22 cellular contexts compared by ENCODE assay signal in the genomic region with DNA sequence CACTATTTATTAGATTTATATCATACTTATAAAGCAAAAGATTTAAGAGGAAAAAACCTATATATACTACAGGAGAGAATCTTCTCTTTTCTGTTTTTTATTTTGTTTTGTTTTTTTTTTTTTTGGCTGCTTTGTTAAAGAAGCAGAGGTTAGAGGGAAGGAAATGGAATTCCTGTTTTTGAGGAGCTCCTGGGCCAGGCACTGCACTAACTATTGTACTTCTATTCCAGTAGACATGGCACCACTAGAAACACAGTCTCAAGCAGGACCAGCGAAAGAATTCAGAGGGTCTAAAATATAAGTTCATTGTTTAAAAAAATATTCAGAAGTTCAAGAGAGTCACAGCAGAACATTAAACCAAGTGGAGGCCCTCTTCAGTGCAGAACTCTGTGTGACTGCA. TPM values are rescaled to one million over a fixed set of nuclear protein-coding genes. Genes with fewer than 3 reads are reported as not detected.
DNase-seq lines count a peak whose midpoint lies in the region; ATAC-seq, FAIRE-seq and TF ChIP-seq lines count a peak whose summit lies in the region.
"Had no signal": no experiment of that assay in that cellular context is flagged by ENCODE, and none has a peak within 500 bp of the region (broad histone marks: within the 10 kb centered on the region; RNA-seq: fewer than 3 reads in every experiment).

No MANE protein-coding gene starts in this region.

- WGBS in HepG2 (ENCODE audit: low lambda C conversion rate), result 97% methylated on average over 1 of the region's 1 CpG
- 95% methylated on average over 1 of the region's 1 CpG for WGBS in smooth muscle cell (ENCODE audit: low lambda C conversion rate)
- 74 to 86% (median 85%) methylated on average over 1 of the region's 1 CpG for WGBS in psoas muscle, 3 donors

- H3K9ac ChIP-seq in BLaER1, result no peak overlapping the region
- no peak overlapping the region for H3K9ac ChIP-seq in colonic mucosa (ENCODE audit: low read depth in 2 of 2, low read length in 2 of 2)
- no peak overlapping the region for H3K9ac ChIP-seq in HepG2 (ENCODE audit: insufficient read depth, low read depth, low read length)
- no peak overlapping the region for H3K9ac ChIP-seq in smooth muscle cell (ENCODE audit: low read depth)

- CTCF ChIA-PET in HepG2 (lab: Yijun Ruan, JAX; ENCODE audit: low intra/inter-chr PET ratio, low total read pairs), result no interaction called here

- in situ Hi-C loops in HepG2 (cut with HindIII; ENCODE audit: extremely low pct_ligation_motif_present, low pct_unique_long_range_greater_than_20kb), result no loop called here

- no peaks in the 10 kb centered on the region for H4K20me1 ChIP-seq in BLaER1
- no peaks in the 10 kb centered on the region for H4K20me1 ChIP-seq in HepG2 (ENCODE audit: insufficient read depth, low read length)
- no peaks in the 10 kb centered on the region for H4K20me1 ChIP-seq in smooth muscle cell (ENCODE audit: low read depth)

- H3K79me2 ChIP-seq in HepG2 (ENCODE audit: insufficient read depth, low read length) (no peaks in the 10 kb centered on the region), smooth muscle cell (ENCODE audit: low read depth) (no peaks in the 10 kb centered on the region)

- TF ChIP-seq POLR2A in HepG2 (IDR thresholded peaks at IDR 0.05; ENCODE audit: insufficient read depth in 1 of 2, low read depth in 2 of 2, low read length in 2 of 2), result no peak

- peaks cover 50% of the 10 kb centered on the region for H3K4me1 ChIP-seq in BLaER1
- H3K4me1 ChIP-seq in colonic mucosa, result peaks cover 4% of the 10 kb centered on the region
- H3K4me1 ChIP-seq in HepG2 (ENCODE audit: insufficient read depth, low read length), result peaks cover 46% of the 10 kb centered on the region
- H3K4me1 ChIP-seq in smooth muscle cell (ENCODE audit: low read depth), result peaks cover 41% of the 10 kb centered on the region
- no peaks in the 10 kb centered on the region for H3K4me1 ChIP-seq in psoas muscle

- FAIRE-seq in HepG2 (lab: Jason Lieb, UNC), result no peak
- FAIRE-seq: H54, K562 had no signal

- no peak overlapping the region for H3K4me3 ChIP-seq in BLaER1
- H3K4me3 ChIP-seq in colonic mucosa, result no peak overlapping the region
- H3K4me3 ChIP-seq in HepG2 (replicated peaks in 1 of 3; ENCODE audit: insufficient read depth in 1 of 3, low read depth in 2 of 3, low read length in 3 of 3), result no peak overlapping the region
- H3K4me3 ChIP-seq in smooth muscle cell, result no peak overlapping the region
- H3K4me3 ChIP-seq in psoas muscle, result no peak overlapping the region
- H3K4me3 ChIP-seq: K562, PC-9 had no signal

- TF ChIP-seq EP300 in HepG2 (IDR thresholded peaks at IDR 0.05; ENCODE audit: low read depth in 2 of 2, low read length in 2 of 2) (no peak), HepG2 (CRISPR knock-in tag; IDR thresholded peaks at IDR 0.05; ENCODE audit: borderline replicate concordance) (no peak)

- H3K4me2 ChIP-seq in BLaER1 (peak overlapping the region; percentile 61; the same call in 1 of the 2 replicates), HepG2 (ENCODE audit: low read depth, low read length) (no peak overlapping the region), smooth muscle cell (peak overlapping the region; percentile 77)

- no peaks in the 10 kb centered on the region for H3K36me3 ChIP-seq in BLaER1
- no peaks in the 10 kb centered on the region for H3K36me3 ChIP-seq in colonic mucosa
- H3K36me3 ChIP-seq in HepG2 (replicated peaks in 1 of 2; ENCODE audit: control insufficient read depth in 1 of 2, insufficient read depth in 2 of 2, low read length in 2 of 2), result no peaks in the 10 kb centered on the region; a peak in 3 of 5 replicates
- no peaks in the 10 kb centered on the region for H3K36me3 ChIP-seq in smooth muscle cell (ENCODE audit: low read depth)
- H3K36me3 ChIP-seq in psoas muscle (ENCODE audit: insufficient read depth in 1 of 2, low read depth in 1 of 2), result no peaks in the 10 kb centered on the region

- POLR2A ChIA-PET in HepG2 (lab: Yijun Ruan, JAX), result no interaction called here

- H3K9me3 ChIP-seq in BLaER1 (no peaks in the 10 kb centered on the region), colonic mucosa (no peaks in the 10 kb centered on the region), HepG2 (ENCODE audit: low read length) (no peaks in the 10 kb centered on the region), smooth muscle cell (replicated peaks; ENCODE audit: low read depth) (no peaks in the 10 kb centered on the region), psoas muscle (no peaks in the 10 kb centered on the region)

- H3K27me3 ChIP-seq in BLaER1 (no peaks in the 10 kb centered on the region), colonic mucosa (no peaks in the 10 kb centered on the region), HepG2 (ENCODE audit: control insufficient read depth in 1 of 2, insufficient read depth in 2 of 2, low read length in 2 of 2) (no peaks in the 10 kb centered on the region), smooth muscle cell (ENCODE audit: low read depth) (no peaks in the 10 kb centered on the region), psoas muscle (ENCODE audit: insufficient read depth in 3 of 3, low read length in 2 of 3) (no peaks in the 10 kb centered on the region)

- ATAC-seq in HepG2, result no peak
- no peak for ATAC-seq in psoas muscle
- ATAC-seq: K562 had no signal

- no TSS peak for BruUV-seq in HepG2 (replicated peaks; lab: Mats Ljungman, UMichigan)

- intact Hi-C loops in colonic mucosa (cut with DNase I) (no loop called here), HepG2 (cut with micrococcal nuclease; ENCODE audit: unreplicated experiment) (no loop called here), psoas muscle (cut with DNase I) (no loop called here)

- H3K27ac ChIP-seq in BLaER1, result no peak overlapping the region
- H3K27ac ChIP-seq in colonic mucosa, result peak overlapping the region; percentile 74
- H3K27ac ChIP-seq in HepG2 (ENCODE audit: extremely low read length, insufficient read depth, low read length), result peak overlapping the region; percentile 28
- H3K27ac ChIP-seq in smooth muscle cell (ENCODE audit: low read depth), result peak overlapping the region; percentile 84
- no peak overlapping the region for H3K27ac ChIP-seq in psoas muscle
- H3K27ac ChIP-seq: PC-9 had no signal

- TF ChIP-seq CTCF in colonic mucosa (IDR thresholded peaks at IDR 0.05) (no peak), HepG2 (CRISPR knock-in tag; IDR thresholded peaks at IDR 0.05) (no peak), smooth muscle cell (IDR thresholded peaks at IDR 0.05; ENCODE audit: borderline replicate concordance, insufficient read depth, poor library complexity, severe bottlenecking) (no peak), psoas muscle (IDR thresholded peaks at IDR 0.05) (no peak)

- H2AFZ ChIP-seq in HepG2 (ENCODE audit: low read length) (no peak overlapping the region), smooth muscle cell (ENCODE audit: low read depth) (no peak overlapping the region)
- H2AFZ ChIP-seq: PC-9 had no signal

- no peak for TF ChIP-seq RAD21 in HepG2 (CRISPR knock-in tag; IDR thresholded peaks at IDR 0.05)

- DNase-seq in colonic mucosa (no peak), HepG2 (ENCODE audit: low spot score) (no peak), smooth muscle cell (lab: John Stamatoyannopoulos, UW; ENCODE audit: unreplicated experiment) (no peak), AML-193 (lab: John Stamatoyannopoulos, UW) (no peak), psoas muscle (no peak)
- no peak for DNase-seq in stimulated activated CD4-positive, alpha-beta T cell treated with anti-CD3 and anti-CD28 coated beads, Interleukin-2, amount 100 ng/mL, for 24 hours
- DNase-seq: CD4-positive, alpha-beta T cell; COR-L47; DMS79 treated with DMSO at 0.1 percent for 48 hours; MM.1S; NCI-H1048; NCI-H1436; NCI-H187 treated with DMSO at 0.1 percent for 48 hours; NCI-H2107; NCI-H446 treated with DMSO at 0.1 percent for 48 hours; NCI-H69; PC-9; RPMI8226; SIG-M5 had no signal

- peaks cover 20% of the 10 kb centered on the region for H3F3A ChIP-seq in smooth muscle cell (ENCODE audit: low read depth)

TF ChIP-seq in HepG2, 621 proteins besides CTCF, POLR2A, EP300 and RAD21 (continues in another document):
- no peak for TF ChIP-seq HOXD1 (CRISPR knock-in tag; IDR thresholded peaks at IDR 0.05)
- TF ChIP-seq, protein P1, sequence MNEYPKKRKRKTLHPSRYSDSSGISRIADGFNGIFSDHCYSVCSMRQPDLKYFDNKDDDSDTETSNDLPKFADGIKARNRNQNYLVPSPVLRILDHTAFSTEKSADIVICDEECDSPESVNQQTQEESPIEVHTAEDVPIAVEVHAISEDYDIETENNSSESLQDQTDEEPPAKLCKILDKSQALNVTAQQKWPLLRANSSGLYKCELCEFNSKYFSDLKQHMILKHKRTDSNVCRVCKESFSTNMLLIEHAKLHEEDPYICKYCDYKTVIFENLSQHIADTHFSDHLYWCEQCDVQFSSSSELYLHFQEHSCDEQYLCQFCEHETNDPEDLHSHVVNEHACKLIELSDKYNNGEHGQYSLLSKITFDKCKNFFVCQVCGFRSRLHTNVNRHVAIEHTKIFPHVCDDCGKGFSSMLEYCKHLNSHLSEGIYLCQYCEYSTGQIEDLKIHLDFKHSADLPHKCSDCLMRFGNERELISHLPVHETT (CRISPR knock-in tag; conservative IDR thresholded peaks at IDR 0.05), result no peak

RNA-seq across cellular contexts. Expression of a gene that starts 54.7 kb away (rescaled TPM):
- total RNA-seq in colonic mucosa, result 100 to 1,000 TPM; 117 to 164 TPM
- 223 and 290 TPM in 2 replicates for total RNA-seq in HepG2 (2016; rRNA removed; fragmentation: Illumina TruSeq; extraction: Trizol)
- total RNA-seq in HepG2 (2016; cell fraction: cytosol; rRNA removed; fragmentation: Illumina TruSeq; extraction: Trizol; ENCODE audit: low read depth), result 57.3 and 60.4 TPM in 2 replicates
- 203 and 275 TPM in 2 replicates for total RNA-seq in HepG2 (2016; cell fraction: insoluble cytoplasmic fraction; rRNA removed; fragmentation: Illumina TruSeq; extraction: Trizol)
- total RNA-seq in HepG2 (2016; cell fraction: membrane; rRNA removed; fragmentation: Illumina TruSeq; extraction: Trizol), result 122 and 123 TPM in 2 replicates
- total RNA-seq in HepG2 (2016; cell fraction: nucleus; rRNA removed; fragmentation: Illumina TruSeq; extraction: Trizol), result 101 and 120 TPM in 2 replicates
- 97.4 and 113 TPM in 2 replicates for polyA plus RNA-seq in HepG2 (2011; rRNA removed)
- 59.4 and 80.2 TPM in 2 replicates for polyA plus RNA-seq in HepG2 (2011; cell fraction: cytosol; rRNA removed)
- polyA plus RNA-seq in HepG2 (2011; cell fraction: nucleus; rRNA removed), result 44.3 and 48.4 TPM in 2 replicates
- 105 and 127 TPM in 2 replicates for polyA plus RNA-seq in HepG2 (2012)
- polyA plus RNA-seq in HepG2 (2016; cell fraction: cytosol; fragmentation: Illumina TruSeq; extraction: Trizol; ENCODE audit: low read depth), result 34.4 and 42.1 TPM in 2 replicates
- 302 and 322 TPM in 2 replicates for polyA plus RNA-seq in HepG2 (2016; cell fraction: insoluble cytoplasmic fraction; fragmentation: Illumina TruSeq; extraction: Trizol; ENCODE audit: low read depth)
- polyA plus RNA-seq in HepG2 (2016; cell fraction: membrane; fragmentation: Illumina TruSeq; extraction: Trizol; ENCODE audit: low read depth), result 71.0 and 76.9 TPM in 2 replicates
- polyA plus RNA-seq in HepG2 (2016; cell fraction: nucleus; fragmentation: Illumina TruSeq; extraction: Trizol; ENCODE audit: insufficient read depth, low read depth), result 152 and 159 TPM in 2 replicates
- polyA minus RNA-seq in HepG2 (2011; rRNA and poly(A)+ RNA removed; ENCODE audit: low replicate concordance), result 63.8 TPM in 1 of 2 replicates, not detected in the other
- 86.9 and 93.5 TPM in 2 replicates for polyA minus RNA-seq in HepG2 (2011; cell fraction: cytosol; rRNA and poly(A)+ RNA removed)
- polyA minus RNA-seq in HepG2 (2011; cell fraction: nucleus; rRNA and poly(A)+ RNA removed), result 71.3 and 77.3 TPM in 2 replicates
- total RNA-seq in smooth muscle cell, result 467 and 525 TPM in 2 replicates
- 545 and 633 TPM in 2 replicates for polyA plus RNA-seq in smooth muscle cell
- 10 to 100 TPM; 14.7 to 46.2 (median 34.0) TPM for total RNA-seq in psoas muscle
- 10 to 100 TPM; 12.4 to 19.2 (median 13.6) TPM for polyA plus RNA-seq in psoas muscle

Comparison
In these comparisons a context has a peak if more than half of its experiments do, and no peak if none do; other contexts are left out.
1. H3K27ac ChIP-seq: peak in colonic mucosa (single experiment), HepG2 (single experiment) and smooth muscle cell (single experiment); none in BLaER1 (single experiment) and psoas muscle (single experiment).